Comparison of ENCODE assay signal across 9 cellular contexts in genomic region chr22:26579331-26579886, GRCh38. TPM values are rescaled to one million over a fixed set of nuclear protein-coding genes. Genes with fewer than 3 reads are reported as not detected.
DNase-seq lines count a peak whose midpoint lies in the region; ATAC-seq and TF ChIP-seq lines count a peak whose summit lies in the region.
"Had no signal": no experiment of that assay in that cellular context is flagged by ENCODE, and none has a peak within 500 bp of the region (broad histone marks: within the 10 kb centered on the region; RNA-seq: fewer than 3 reads in every experiment).

No MANE protein-coding gene starts in this region.

- WGBS in heart right ventricle, 2 donors = 58 to 60% methylated on average over 10 of the region's 10 CpGs

- peak; percentile 80 for ATAC-seq in GM18502 (IDR thresholded peaks at IDR 0.05; ENCODE audit: poor library complexity, unreplicated experiment)
- peak; percentile 81 for ATAC-seq in HG03175 (IDR thresholded peaks at IDR 0.05; ENCODE audit: unreplicated experiment)
- peak in 6 of 8 donors; percentile 25 to 68 (median 42) for ATAC-seq in heart right ventricle

- no peak for TF ChIP-seq CTCF in heart right ventricle (IDR thresholded peaks at IDR 0.05)

- peaks cover 0 to 30% (median 0%) of the 10 kb centered on the region in 9 donors for H3K36me3 ChIP-seq in heart right ventricle
- peaks cover 10% of the 10 kb centered on the region for H3K36me3 ChIP-seq in MG63

- no peaks in the 10 kb centered on the region for H3K27me3 ChIP-seq in heart right ventricle
- no peaks in the 10 kb centered on the region for H3K27me3 ChIP-seq in MG63

- peaks cover 3 to 56% (median 26%) of the 10 kb centered on the region in 9 donors for H3K4me1 ChIP-seq in heart right ventricle

- H3K9me3 ChIP-seq in heart right ventricle (no peaks in the 10 kb centered on the region), MG63 (no peaks in the 10 kb centered on the region)

- DNase-seq in activated CD4-positive, alpha-beta T cell treated with anti-CD3 and anti-CD28 coated beads for 48 hours = peak; percentile 66
- peak; percentile 15 to 25 for DNase-seq in heart right ventricle
- DNase-seq in MG63 = no peak
- no peak for DNase-seq in kidney tubule cell (ENCODE audit: low spot score)
- DNase-seq in NCI-H345 (lab: John Stamatoyannopoulos, UW) = no peak
- DNase-seq in SK-N-DZ (ENCODE audit: low spot score) = no peak

- peak overlapping the region in 1 of 10 donors; percentile 12 for H3K4me3 ChIP-seq in heart right ventricle
- no peak overlapping the region for H3K4me3 ChIP-seq in MG63

- H3K27ac ChIP-seq in heart right ventricle = peak overlapping the region in 2 of 10 donors; percentile 22 to 73

- intact Hi-C loops in heart right ventricle (cut with DNase I) = no loop called here

RNA-seq across cellular contexts. Expression of gene TPST2, which starts 10.5 kb away (rescaled TPM):
- 10 to 100 TPM; 11.1 to 35.1 (median 19.0) TPM for total RNA-seq in heart right ventricle
- polyA plus RNA-seq in heart right ventricle = 10 to 100 TPM; 27.8 to 41.5 TPM
- total RNA-seq in MG63 (2014; rRNA removed; shearing (Covaris generic); ENCODE audit: low replicate concordance) = 21.1 and 37.1 TPM in 2 replicates
- 22.5 and 24.2 TPM in 2 replicates for polyA plus RNA-seq in SK-N-DZ (2014; cell fraction: cytosol; rRNA removed)
- polyA plus RNA-seq in SK-N-DZ (2014; cell fraction: nucleus; rRNA removed) = 16.5 and 17.6 TPM in 2 replicates

RNA-seq across cellular contexts. Expression of gene CRYBB1, which starts 38.4 kb away (rescaled TPM):
- 1 to 10 TPM in 1 of 10 donors, under 1 TPM in 6, not detected in 3; 0.24 to 2.5 (median 0.71) TPM for total RNA-seq in heart right ventricle
- under 1 TPM; 0.37 to 0.48 TPM for polyA plus RNA-seq in heart right ventricle
- not detected in 2 replicates for total RNA-seq in MG63 (2014; rRNA removed; shearing (Covaris generic); ENCODE audit: low replicate concordance)
- 0.50 and 1.3 TPM in 2 replicates for polyA plus RNA-seq in SK-N-DZ (2014; cell fraction: cytosol; rRNA removed)
- 0.14 and 0.35 TPM in 2 replicates for polyA plus RNA-seq in SK-N-DZ (2014; cell fraction: nucleus; rRNA removed)
- total RNA-seq: renal cortical epithelial cell had no signal

RNA-seq across cellular contexts. Expression of gene CRYBA4, which starts 42.4 kb away (rescaled TPM):
- under 1 TPM in 1 of 10 donors, not detected in 9; 0.42 TPM for total RNA-seq in heart right ventricle
- not detected for polyA plus RNA-seq in heart right ventricle
- not detected in 2 replicates for total RNA-seq in MG63 (2014; rRNA removed; shearing (Covaris generic); ENCODE audit: low replicate concordance)
- not detected in 2 replicates for polyA plus RNA-seq in SK-N-DZ (2014; cell fraction: cytosol; rRNA removed)
- polyA plus RNA-seq in SK-N-DZ (2014; cell fraction: nucleus; rRNA removed) = not detected in 2 replicates
- total RNA-seq: renal cortical epithelial cell had no signal

Comparison
In these comparisons a context has a peak if more than half of its experiments do, and no peak if none do; other contexts are left out.
1. DNase-seq: peak in activated CD4-positive, alpha-beta T cell treated with anti-CD3 and anti-CD28 coated beads for 48 hours (single experiment) and heart right ventricle (2 of 2); none in MG63 (single experiment), kidney tubule cell (single experiment), NCI-H345 (single experiment) and SK-N-DZ (single experiment).
2. Peak in every context shown above with its lines, with median percentiles within 50 percentile points of each other: ATAC-seq.